Comparison of ENCODE assay signal across 12 cellular contexts in the genomic region with DNA sequence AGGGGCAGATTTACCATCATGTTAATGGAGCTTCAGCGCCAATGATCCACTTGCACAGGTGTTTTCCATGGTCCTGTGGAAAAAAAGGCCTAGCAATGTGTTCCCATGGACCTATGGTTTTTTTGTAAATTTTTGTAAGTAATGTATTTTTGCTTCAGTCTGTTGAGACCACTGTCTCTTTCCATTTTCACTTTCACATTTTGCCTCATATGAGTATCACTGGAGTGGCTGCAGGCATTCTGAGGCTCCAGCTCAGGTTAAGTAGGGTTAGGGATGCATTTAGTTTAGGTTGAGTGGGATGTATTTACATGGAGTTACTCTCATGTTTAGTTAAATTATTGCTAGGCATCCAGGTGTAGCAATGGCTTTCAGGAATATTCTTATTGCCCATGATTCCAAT. TPM values are rescaled to one million over a fixed set of nuclear protein-coding genes. Genes with fewer than 3 reads are reported as not detected.
DNase-seq lines count a peak whose midpoint lies in the region; ATAC-seq and TF ChIP-seq lines count a peak whose summit lies in the region.
"Had no signal": no experiment of that assay in that cellular context is flagged by ENCODE, and none has a peak within 500 bp of the region (broad histone marks: within the 10 kb centered on the region; RNA-seq: fewer than 3 reads in every experiment).

No MANE protein-coding gene starts in this region.

- intact Hi-C loops in body of pancreas (cut with DNase I), result no loop called here
- intact Hi-C loops in heart right ventricle (cut with DNase I), result no loop called here

- H3K36me3 Mint-ChIP-seq in activated naive CD8-positive, alpha-beta T cell treated with anti-CD3 and anti-CD28 coated beads, Interleukin-2, amount 50 U/mL, for 24 hours (ENCODE audit: low read depth), result no peaks in the 10 kb centered on the region

- H3K4me3 ChIP-seq in body of pancreas (no peak overlapping the region), heart right ventricle (no peak overlapping the region)
- H3K4me3 ChIP-seq: hepatocyte, right atrium auricular region, thoracic aorta had no signal

- peak overlapping the region; percentile 84 for H3K27ac Mint-ChIP-seq in activated naive CD8-positive, alpha-beta T cell treated with anti-CD3 and anti-CD28 coated beads, Interleukin-2, amount 50 U/mL, for 24 hours

- peaks cover 55% of the 10 kb centered on the region for H3K4me1 Mint-ChIP-seq in activated naive CD8-positive, alpha-beta T cell treated with anti-CD3 and anti-CD28 coated beads, Interleukin-2, amount 50 U/mL, for 24 hours

- ATAC-seq in GM18498 (IDR thresholded peaks at IDR 0.05; ENCODE audit: unreplicated experiment) (peak; percentile 79), GM21367 (IDR thresholded peaks at IDR 0.05; ENCODE audit: unreplicated experiment) (peak; percentile 61), HG03159 (IDR thresholded peaks at IDR 0.05; ENCODE audit: unreplicated experiment) (peak; percentile 73), body of pancreas (no peak), heart right ventricle (no peak)
- peak; percentile 83 for ATAC-seq in activated naive CD8-positive, alpha-beta T cell treated with anti-CD3 and anti-CD28 coated beads, Interleukin-2, amount 50 U/mL, for 24 hours

- H3K4me1 ChIP-seq in body of pancreas (peaks cover 14% of the 10 kb centered on the region), heart right ventricle (peaks cover 0 to 36% (median 0%) of the 10 kb centered on the region in 9 donors)
- H3K4me1 ChIP-seq: right atrium auricular region had no signal

- H3K27ac ChIP-seq in body of pancreas, result no peak overlapping the region
- H3K27ac ChIP-seq in heart right ventricle, result peak overlapping the region in 1 of 10 donors; percentile 58
- H3K27ac ChIP-seq: hepatocyte, right atrium auricular region, thoracic aorta had no signal

- H3K27me3 Mint-ChIP-seq in activated naive CD8-positive, alpha-beta T cell treated with anti-CD3 and anti-CD28 coated beads, Interleukin-2, amount 50 U/mL, for 24 hours, result no peaks in the 10 kb centered on the region

- no peaks in the 10 kb centered on the region for H3K9me3 ChIP-seq in body of pancreas
- no peaks in the 10 kb centered on the region for H3K9me3 ChIP-seq in heart right ventricle
- H3K9me3 ChIP-seq: right atrium auricular region, SK-N-SH, thoracic aorta had no signal

- no peaks in the 10 kb centered on the region for H3K27me3 ChIP-seq in body of pancreas
- no peaks in the 10 kb centered on the region for H3K27me3 ChIP-seq in heart right ventricle
- H3K27me3 ChIP-seq: hepatocyte, right atrium auricular region had no signal

- H3K9me3 Mint-ChIP-seq in activated naive CD8-positive, alpha-beta T cell treated with anti-CD3 and anti-CD28 coated beads, Interleukin-2, amount 50 U/mL, for 24 hours, result no peaks in the 10 kb centered on the region

- no peak for TF ChIP-seq CTCF in body of pancreas (IDR thresholded peaks at IDR 0.05)
- no peak for TF ChIP-seq CTCF in GM10266 (IDR thresholded peaks at IDR 0.05; ENCODE audit: control insufficient read depth, insufficient read depth, low read depth, missing control alignments)
- no peak for TF ChIP-seq CTCF in heart right ventricle (IDR thresholded peaks at IDR 0.05)

- WGBS in body of pancreas, 2 donors, result 96 to 97% methylated on average over 1 of the region's 1 CpG
- WGBS in heart right ventricle, 2 donors, result 98 to 100% methylated on average over 1 of the region's 1 CpG

- no peak for DNase-seq in activated naive CD8-positive, alpha-beta T cell treated with anti-CD3 and anti-CD28 coated beads, Interleukin-2, amount 50 U/mL, for 24 hours
- no peak for DNase-seq in body of pancreas
- DNase-seq in GM10266 (ENCODE audit: extremely low spot score), result no peak
- no peak for DNase-seq in OCI-M2 (lab: John Stamatoyannopoulos, UW; ENCODE audit: unreplicated experiment)
- DNase-seq in heart right ventricle, result no peak
- DNase-seq: SK-N-SH had no signal

- H3K4me3 Mint-ChIP-seq in activated naive CD8-positive, alpha-beta T cell treated with anti-CD3 and anti-CD28 coated beads, Interleukin-2, amount 50 U/mL, for 24 hours, result peak overlapping the region; percentile 72

- TF ChIP-seq POLR2A in body of pancreas (IDR thresholded peaks at IDR 0.05), result no peak

- H3K36me3 ChIP-seq in body of pancreas (replicated peaks in 1 of 2; ENCODE audit: insufficient read depth in 1 of 2, low read depth in 2 of 2) (no peaks in the 10 kb centered on the region), heart right ventricle (no peaks in the 10 kb centered on the region)
- H3K36me3 ChIP-seq: right atrium auricular region, thoracic aorta had no signal

RNA-seq across cellular contexts. Expression of a gene that starts 19.2 kb away (rescaled TPM):
- 10 to 100 TPM; 33.9 to 55.3 TPM for total RNA-seq in body of pancreas
- 10 to 100 TPM; 36.8 to 63.8 (median 48.0) TPM for total RNA-seq in heart right ventricle
- 10 to 100 TPM; 35.6 to 36.2 TPM for polyA plus RNA-seq in heart right ventricle

RNA-seq across cellular contexts. Expression of a gene that starts 50.3 kb away (rescaled TPM):
- 1 to 10 TPM in 1 of 2 donors, under 1 TPM in 1; 0.26 to 1.6 TPM for total RNA-seq in body of pancreas
- 1 to 10 TPM in 9 of 10 donors, under 1 TPM in 1; 0.97 to 2.8 (median 2.0) TPM for total RNA-seq in heart right ventricle
- polyA plus RNA-seq in heart right ventricle, result under 1 TPM; 0.26 to 0.59 TPM

Comparison
In these comparisons a context has a peak if more than half of its experiments do, and no peak if none do; other contexts are left out.
1. ATAC-seq: peak in GM18498 (single experiment), GM21367 (single experiment), HG03159 (single experiment) and activated naive CD8-positive, alpha-beta T cell treated with anti-CD3 and anti-CD28 coated beads, Interleukin-2, amount 50 U/mL, for 24 hours (single experiment); none in body of pancreas (single experiment) and heart right ventricle (0 of 8).